ENCODE assay signal across 23 cellular contexts in the genomic region with DNA sequence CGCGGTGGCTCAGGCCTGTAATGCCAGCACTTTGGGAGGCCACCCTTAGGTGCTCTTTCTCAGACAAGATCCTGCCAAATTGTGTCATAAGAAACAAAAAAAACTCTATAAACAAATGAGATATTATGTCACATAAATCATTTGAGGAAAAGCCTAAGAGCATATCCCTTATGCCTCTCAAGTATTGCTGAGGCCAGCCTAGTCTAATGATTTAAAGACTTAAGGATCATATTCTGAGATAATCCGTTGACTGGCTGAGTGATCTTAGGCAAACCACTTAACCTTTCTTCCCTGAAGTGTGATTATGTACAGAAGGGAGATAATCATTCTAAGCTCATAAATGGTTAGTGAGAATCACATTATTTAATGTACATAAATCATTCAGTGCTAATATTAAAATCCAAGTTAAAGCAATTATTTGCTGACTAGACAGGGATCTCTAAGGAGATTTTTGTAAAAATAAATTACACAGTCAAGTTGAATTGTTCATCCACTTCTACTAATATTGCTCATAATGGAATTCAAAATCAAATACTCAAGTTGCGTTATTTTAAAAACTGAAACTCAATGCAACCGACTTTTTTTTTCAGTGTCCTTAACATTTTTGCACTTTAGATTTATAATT.
"Had no signal": no experiment of that assay in that cellular context is flagged by ENCODE, and none has a peak within 500 bp of the region (broad histone marks: within the 10 kb centered on the region; RNA-seq: fewer than 3 reads in every experiment).

No MANE protein-coding gene starts in this region.

- H3K27me3 ChIP-seq: esophagus muscularis mucosa, gastroesophageal sphincter, spleen, upper lobe of right lung had no signal

- H3K4me3 Mint-ChIP-seq: activated CD4-positive, alpha-beta memory T cell treated with anti-CD3 and anti-CD28 coated beads, Interleukin-2, amount 10 ng/mL, durations not matched to agents 7 days and 5 days; activated naive CD4-positive, alpha-beta T cell treated with anti-CD3 and anti-CD28 coated beads for 36 hours; activated naive CD8-positive, alpha-beta T cell treated with anti-CD3 and anti-CD28 coated beads, Interleukin-2, amount 10 ng/mL, durations not matched to agents 7 days and 5 days; activated T-cell treated with anti-CD3 and anti-CD28 coated beads, Interleukin-2, amount 50 U/mL, for 72 hours; natural killer cell had no signal

- H3K36me3 ChIP-seq: esophagus muscularis mucosa, gastroesophageal sphincter, spleen, upper lobe of right lung had no signal

- DNase-seq: activated CD4-positive, alpha-beta memory T cell treated with anti-CD3 and anti-CD28 coated beads, Interleukin-2, amount 10 ng/mL, durations not matched to agents 7 days and 5 days; activated CD4-positive, alpha-beta T cell treated with anti-CD3 and anti-CD28 coated beads for 48 hours; activated effector memory CD4-positive, alpha-beta T cell treated with Interleukin-2 at 50 U/mL for 16 hours; activated naive CD4-positive, alpha-beta T cell treated with anti-CD3 and anti-CD28 coated beads for 36 hours; activated naive CD8-positive, alpha-beta T cell treated with anti-CD3 and anti-CD28 coated beads, Interleukin-2, amount 10 ng/mL, durations not matched to agents 7 days and 5 days; activated T-cell treated with anti-CD3 and anti-CD28 coated beads, Interleukin-2, amount 50 U/mL, for 72 hours; amygdala; head of caudate nucleus; hypothalamus; left ventricle myocardium superior; mammary epithelial cell; midbrain; natural killer cell; retina; spleen; stimulated activated CD4-positive, alpha-beta T cell treated with anti-CD3 and anti-CD28 coated beads, Interleukin-4, amount 100 ng/mL, for 1 hour; stimulated activated naive CD4-positive, alpha-beta T cell; T1000; upper lobe of right lung had no signal

- H3K4me1 Mint-ChIP-seq: activated CD4-positive, alpha-beta memory T cell treated with anti-CD3 and anti-CD28 coated beads, Interleukin-2, amount 10 ng/mL, durations not matched to agents 7 days and 5 days; activated naive CD8-positive, alpha-beta T cell treated with anti-CD3 and anti-CD28 coated beads, Interleukin-2, amount 10 ng/mL, durations not matched to agents 7 days and 5 days; natural killer cell had no signal

- H3K27ac Mint-ChIP-seq: activated CD4-positive, alpha-beta memory T cell treated with anti-CD3 and anti-CD28 coated beads, Interleukin-2, amount 10 ng/mL, durations not matched to agents 7 days and 5 days; activated naive CD4-positive, alpha-beta T cell treated with anti-CD3 and anti-CD28 coated beads for 36 hours; activated naive CD8-positive, alpha-beta T cell treated with anti-CD3 and anti-CD28 coated beads, Interleukin-2, amount 10 ng/mL, durations not matched to agents 7 days and 5 days; activated T-cell treated with anti-CD3 and anti-CD28 coated beads, Interleukin-2, amount 50 U/mL, for 72 hours; natural killer cell; progenitor cell of endocrine pancreas had no signal

- H3K4me3 ChIP-seq: coronary artery, esophagus muscularis mucosa, gastroesophageal sphincter, spleen, upper lobe of right lung had no signal

- H3K27ac ChIP-seq: coronary artery, esophagus muscularis mucosa, gastroesophageal sphincter, spleen, upper lobe of right lung had no signal

- H3K4me1 ChIP-seq: esophagus muscularis mucosa, gastroesophageal sphincter, spleen, upper lobe of right lung had no signal

- ATAC-seq: activated T-cell treated with anti-CD3 and anti-CD28 coated beads, Interleukin-2, amount 50 U/mL, for 72 hours; gastroesophageal sphincter; left ventricle myocardium superior; natural killer cell; upper lobe of right lung had no signal

- H3K36me3 Mint-ChIP-seq: activated naive CD8-positive, alpha-beta T cell treated with anti-CD3 and anti-CD28 coated beads, Interleukin-2, amount 10 ng/mL, durations not matched to agents 7 days and 5 days; natural killer cell had no signal

- H3K27me3 Mint-ChIP-seq: activated CD4-positive, alpha-beta memory T cell treated with anti-CD3 and anti-CD28 coated beads, Interleukin-2, amount 10 ng/mL, durations not matched to agents 7 days and 5 days; activated naive CD8-positive, alpha-beta T cell treated with anti-CD3 and anti-CD28 coated beads, Interleukin-2, amount 10 ng/mL, durations not matched to agents 7 days and 5 days; progenitor cell of endocrine pancreas had no signal

- H3K9me3 ChIP-seq: gastroesophageal sphincter, upper lobe of right lung had no signal
